Comparison of ENCODE assay signal across 1 cellular context in the genomic region with DNA sequence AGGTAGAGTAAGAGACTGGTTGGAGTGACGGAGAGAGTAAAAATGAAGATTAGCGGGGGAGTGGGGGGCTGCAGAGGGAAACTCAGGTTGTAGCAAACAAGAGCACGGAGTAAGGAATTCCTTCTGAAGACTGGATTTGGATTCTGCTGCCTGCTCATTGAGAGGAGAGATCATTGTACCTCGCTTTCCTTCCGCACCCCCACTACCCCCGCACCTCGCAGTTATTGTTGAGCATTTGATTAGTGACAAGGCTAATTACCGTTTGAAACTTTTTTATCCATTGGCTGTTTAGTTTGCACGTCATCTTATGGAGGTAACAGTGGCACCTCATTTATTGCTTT.
TF ChIP-seq lines count a peak whose summit lies in the region.

No MANE protein-coding gene starts in this region.

TF ChIP-seq in K562, 482 proteins besides CTCF, POLR2A, EP300 and RAD21 (continues in another document):
- TF ChIP-seq ZC3H11A (IDR thresholded peaks at IDR 0.05; ENCODE audit: low read depth, low read length): no peak
- no peak for TF ChIP-seq XRCC3 (IDR thresholded peaks at IDR 0.05)
- 0 out of 2 replicates have a peak, but pooled peaks have one; percentile 17 for TF ChIP-seq SMARCA4 (IDR thresholded peaks at IDR 0.05)
- TF ChIP-seq SAP30 (IDR thresholded peaks at IDR 0.05; ENCODE audit: borderline replicate concordance, insufficient read depth, low read depth, low read length, poor library complexity, severe bottlenecking): peak; percentile 23
- TF ChIP-seq, protein P1, sequence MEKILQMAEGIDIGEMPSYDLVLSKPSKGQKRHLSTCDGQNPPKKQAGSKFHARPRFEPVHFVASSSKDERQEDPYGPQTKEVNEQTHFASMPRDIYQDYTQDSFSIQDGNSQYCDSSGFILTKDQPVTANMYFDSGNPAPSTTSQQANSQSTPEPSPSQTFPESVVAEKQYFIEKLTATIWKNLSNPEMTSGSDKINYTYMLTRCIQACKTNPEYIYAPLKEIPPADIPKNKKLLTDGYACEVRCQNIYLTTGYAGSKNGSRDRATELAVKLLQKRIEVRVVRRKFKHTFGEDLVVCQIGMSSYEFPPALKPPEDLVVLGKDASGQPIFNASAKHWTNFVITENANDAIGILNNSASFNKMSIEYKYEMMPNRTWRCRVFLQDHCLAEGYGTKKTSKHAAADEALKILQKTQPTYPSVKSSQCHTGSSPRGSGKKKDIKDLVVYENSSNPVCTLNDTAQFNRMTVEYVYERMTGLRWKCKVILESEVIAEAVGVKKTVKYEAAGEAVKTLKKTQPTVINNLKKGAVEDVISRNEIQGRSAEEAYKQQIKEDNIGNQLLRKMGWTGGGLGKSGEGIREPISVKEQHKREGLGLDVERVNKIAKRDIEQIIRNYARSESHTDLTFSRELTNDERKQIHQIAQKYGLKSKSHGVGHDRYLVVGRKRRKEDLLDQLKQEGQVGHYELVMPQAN (IDR thresholded peaks at IDR 0.05; ENCODE audit: borderline replicate concordance): peak; percentile 9; the same call in 1 of the 2 replicates
- TF ChIP-seq, protein P2, sequence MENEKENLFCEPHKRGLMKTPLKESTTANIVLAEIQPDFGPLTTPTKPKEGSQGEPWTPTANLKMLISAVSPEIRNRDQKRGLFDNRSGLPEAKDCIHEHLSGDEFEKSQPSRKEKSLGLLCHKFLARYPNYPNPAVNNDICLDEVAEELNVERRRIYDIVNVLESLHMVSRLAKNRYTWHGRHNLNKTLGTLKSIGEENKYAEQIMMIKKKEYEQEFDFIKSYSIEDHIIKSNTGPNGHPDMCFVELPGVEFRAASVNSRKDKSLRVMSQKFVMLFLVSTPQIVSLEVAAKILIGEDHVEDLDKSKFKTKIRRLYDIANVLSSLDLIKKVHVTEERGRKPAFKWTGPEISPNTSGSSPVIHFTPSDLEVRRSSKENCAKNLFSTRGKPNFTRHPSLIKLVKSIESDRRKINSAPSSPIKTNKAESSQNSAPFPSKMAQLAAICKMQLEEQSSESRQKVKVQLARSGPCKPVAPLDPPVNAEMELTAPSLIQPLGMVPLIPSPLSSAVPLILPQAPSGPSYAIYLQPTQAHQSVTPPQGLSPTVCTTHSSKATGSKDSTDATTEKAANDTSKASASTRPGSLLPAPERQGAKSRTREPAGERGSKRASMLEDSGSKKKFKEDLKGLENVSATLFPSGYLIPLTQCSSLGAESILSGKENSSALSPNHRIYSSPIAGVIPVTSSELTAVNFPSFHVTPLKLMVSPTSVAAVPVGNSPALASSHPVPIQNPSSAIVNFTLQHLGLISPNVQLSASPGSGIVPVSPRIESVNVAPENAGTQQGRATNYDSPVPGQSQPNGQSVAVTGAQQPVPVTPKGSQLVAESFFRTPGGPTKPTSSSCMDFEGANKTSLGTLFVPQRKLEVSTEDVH (IDR thresholded peaks at IDR 0.05; ENCODE audit: low read depth, partially characterized antibody): no peak
- 0 out of 2 replicates have a peak, but pooled peaks have one; percentile 44 for TF ChIP-seq PHB (CRISPR knock-in tag; IDR thresholded peaks at IDR 0.05)
- TF ChIP-seq SP1 (CRISPR knock-in tag; IDR thresholded peaks at IDR 0.05): 0 out of 2 replicates have a peak, but pooled peaks have one; percentile 0
- TF ChIP-seq NR2C2 (CRISPR knock-in tag; IDR thresholded peaks at IDR 0.05): no peak
- no peak for TF ChIP-seq NR2C2 (tag; IDR thresholded peaks at IDR 0.05)
- TF ChIP-seq, protein P3, sequence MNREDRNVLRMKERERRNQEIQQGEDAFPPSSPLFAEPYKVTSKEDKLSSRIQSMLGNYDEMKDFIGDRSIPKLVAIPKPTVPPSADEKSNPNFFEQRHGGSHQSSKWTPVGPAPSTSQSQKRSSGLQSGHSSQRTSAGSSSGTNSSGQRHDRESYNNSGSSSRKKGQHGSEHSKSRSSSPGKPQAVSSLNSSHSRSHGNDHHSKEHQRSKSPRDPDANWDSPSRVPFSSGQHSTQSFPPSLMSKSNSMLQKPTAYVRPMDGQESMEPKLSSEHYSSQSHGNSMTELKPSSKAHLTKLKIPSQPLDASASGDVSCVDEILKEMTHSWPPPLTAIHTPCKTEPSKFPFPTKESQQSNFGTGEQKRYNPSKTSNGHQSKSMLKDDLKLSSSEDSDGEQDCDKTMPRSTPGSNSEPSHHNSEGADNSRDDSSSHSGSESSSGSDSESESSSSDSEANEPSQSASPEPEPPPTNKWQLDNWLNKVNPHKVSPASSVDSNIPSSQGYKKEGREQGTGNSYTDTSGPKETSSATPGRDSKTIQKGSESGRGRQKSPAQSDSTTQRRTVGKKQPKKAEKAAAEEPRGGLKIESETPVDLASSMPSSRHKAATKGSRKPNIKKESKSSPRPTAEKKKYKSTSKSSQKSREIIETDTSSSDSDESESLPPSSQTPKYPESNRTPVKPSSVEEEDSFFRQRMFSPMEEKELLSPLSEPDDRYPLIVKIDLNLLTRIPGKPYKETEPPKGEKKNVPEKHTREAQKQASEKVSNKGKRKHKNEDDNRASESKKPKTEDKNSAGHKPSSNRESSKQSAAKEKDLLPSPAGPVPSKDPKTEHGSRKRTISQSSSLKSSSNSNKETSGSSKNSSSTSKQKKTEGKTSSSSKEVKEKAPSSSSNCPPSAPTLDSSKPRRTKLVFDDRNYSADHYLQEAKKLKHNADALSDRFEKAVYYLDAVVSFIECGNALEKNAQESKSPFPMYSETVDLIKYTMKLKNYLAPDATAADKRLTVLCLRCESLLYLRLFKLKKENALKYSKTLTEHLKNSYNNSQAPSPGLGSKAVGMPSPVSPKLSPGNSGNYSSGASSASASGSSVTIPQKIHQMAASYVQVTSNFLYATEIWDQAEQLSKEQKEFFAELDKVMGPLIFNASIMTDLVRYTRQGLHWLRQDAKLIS (CRISPR knock-in tag; IDR thresholded peaks at IDR 0.05): 0 out of 2 replicates have a peak, but pooled peaks have one; percentile 43
- TF ChIP-seq, protein P4, sequence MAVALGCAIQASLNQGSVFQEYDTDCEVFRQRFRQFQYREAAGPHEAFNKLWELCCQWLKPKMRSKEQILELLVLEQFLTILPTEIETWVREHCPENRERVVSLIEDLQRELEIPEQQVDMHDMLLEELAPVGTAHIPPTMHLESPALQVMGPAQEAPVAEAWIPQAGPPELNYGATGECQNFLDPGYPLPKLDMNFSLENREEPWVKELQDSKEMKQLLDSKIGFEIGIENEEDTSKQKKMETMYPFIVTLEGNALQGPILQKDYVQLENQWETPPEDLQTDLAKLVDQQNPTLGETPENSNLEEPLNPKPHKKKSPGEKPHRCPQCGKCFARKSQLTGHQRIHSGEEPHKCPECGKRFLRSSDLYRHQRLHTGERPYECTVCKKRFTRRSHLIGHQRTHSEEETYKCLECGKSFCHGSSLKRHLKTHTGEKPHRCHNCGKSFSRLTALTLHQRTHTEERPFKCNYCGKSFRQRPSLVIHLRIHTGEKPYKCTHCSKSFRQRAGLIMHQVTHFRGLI (CRISPR knock-in tag; IDR thresholded peaks at IDR 0.05): no peak
- no peak for TF ChIP-seq ZNF79 (CRISPR knock-in tag; IDR thresholded peaks at IDR 0.05; ENCODE audit: low read depth)
- TF ChIP-seq, protein P5, sequence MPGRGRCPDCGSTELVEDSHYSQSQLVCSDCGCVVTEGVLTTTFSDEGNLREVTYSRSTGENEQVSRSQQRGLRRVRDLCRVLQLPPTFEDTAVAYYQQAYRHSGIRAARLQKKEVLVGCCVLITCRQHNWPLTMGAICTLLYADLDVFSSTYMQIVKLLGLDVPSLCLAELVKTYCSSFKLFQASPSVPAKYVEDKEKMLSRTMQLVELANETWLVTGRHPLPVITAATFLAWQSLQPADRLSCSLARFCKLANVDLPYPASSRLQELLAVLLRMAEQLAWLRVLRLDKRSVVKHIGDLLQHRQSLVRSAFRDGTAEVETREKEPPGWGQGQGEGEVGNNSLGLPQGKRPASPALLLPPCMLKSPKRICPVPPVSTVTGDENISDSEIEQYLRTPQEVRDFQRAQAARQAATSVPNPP (IDR thresholded peaks at IDR 0.05; ENCODE audit: borderline replicate concordance, insufficient read depth, insufficient read length): no peak
- TF ChIP-seq, protein P6, sequence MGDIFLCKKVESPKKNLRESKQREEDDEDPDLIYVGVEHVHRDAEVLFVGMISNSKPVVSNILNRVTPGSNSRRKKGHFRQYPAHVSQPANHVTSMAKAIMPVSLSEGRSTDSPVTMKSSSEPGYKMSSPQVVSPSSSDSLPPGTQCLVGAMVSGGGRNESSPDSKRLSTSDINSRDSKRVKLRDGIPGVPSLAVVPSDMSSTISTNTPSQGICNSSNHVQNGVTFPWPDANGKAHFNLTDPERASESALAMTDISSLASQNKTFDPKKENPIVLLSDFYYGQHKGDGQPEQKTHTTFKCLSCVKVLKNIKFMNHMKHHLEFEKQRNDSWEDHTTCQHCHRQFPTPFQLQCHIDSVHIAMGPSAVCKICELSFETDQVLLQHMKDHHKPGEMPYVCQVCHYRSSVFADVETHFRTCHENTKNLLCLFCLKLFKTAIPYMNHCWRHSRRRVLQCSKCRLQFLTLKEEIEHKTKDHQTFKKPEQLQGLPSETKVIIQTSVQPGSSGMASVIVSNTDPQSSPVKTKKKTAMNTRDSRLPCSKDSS (IDR thresholded peaks at IDR 0.05; ENCODE audit: low read depth, partially characterized antibody): peak; percentile 36
- no peak for TF ChIP-seq TBL1XR1 (IDR thresholded peaks at IDR 0.05; ENCODE audit: low read length in 2 of 2)
- TF ChIP-seq FOXK1 (CRISPR knock-in tag; IDR thresholded peaks at IDR 0.05; ENCODE audit: borderline replicate concordance): 0 out of 2 replicates have a peak, but pooled peaks have one; percentile 15
- TF ChIP-seq, protein P7, sequence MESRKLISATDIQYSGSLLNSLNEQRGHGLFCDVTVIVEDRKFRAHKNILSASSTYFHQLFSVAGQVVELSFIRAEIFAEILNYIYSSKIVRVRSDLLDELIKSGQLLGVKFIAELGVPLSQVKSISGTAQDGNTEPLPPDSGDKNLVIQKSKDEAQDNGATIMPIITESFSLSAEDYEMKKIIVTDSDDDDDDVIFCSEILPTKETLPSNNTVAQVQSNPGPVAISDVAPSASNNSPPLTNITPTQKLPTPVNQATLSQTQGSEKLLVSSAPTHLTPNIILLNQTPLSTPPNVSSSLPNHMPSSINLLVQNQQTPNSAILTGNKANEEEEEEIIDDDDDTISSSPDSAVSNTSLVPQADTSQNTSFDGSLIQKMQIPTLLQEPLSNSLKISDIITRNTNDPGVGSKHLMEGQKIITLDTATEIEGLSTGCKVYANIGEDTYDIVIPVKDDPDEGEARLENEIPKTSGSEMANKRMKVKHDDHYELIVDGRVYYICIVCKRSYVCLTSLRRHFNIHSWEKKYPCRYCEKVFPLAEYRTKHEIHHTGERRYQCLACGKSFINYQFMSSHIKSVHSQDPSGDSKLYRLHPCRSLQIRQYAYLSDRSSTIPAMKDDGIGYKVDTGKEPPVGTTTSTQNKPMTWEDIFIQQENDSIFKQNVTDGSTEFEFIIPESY (CRISPR knock-in tag; IDR thresholded peaks at IDR 0.05): no peak
- TF ChIP-seq, protein P8, sequence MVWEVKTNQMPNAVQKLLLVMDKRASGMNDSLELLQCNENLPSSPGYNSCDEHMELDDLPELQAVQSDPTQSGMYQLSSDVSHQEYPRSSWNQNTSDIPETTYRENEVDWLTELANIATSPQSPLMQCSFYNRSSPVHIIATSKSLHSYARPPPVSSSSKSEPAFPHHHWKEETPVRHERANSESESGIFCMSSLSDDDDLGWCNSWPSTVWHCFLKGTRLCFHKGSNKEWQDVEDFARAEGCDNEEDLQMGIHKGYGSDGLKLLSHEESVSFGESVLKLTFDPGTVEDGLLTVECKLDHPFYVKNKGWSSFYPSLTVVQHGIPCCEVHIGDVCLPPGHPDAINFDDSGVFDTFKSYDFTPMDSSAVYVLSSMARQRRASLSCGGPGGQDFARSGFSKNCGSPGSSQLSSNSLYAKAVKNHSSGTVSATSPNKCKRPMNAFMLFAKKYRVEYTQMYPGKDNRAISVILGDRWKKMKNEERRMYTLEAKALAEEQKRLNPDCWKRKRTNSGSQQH (CRISPR knock-in tag; IDR thresholded peaks at IDR 0.05): peak; percentile 59; the same call in 1 of the 2 replicates
- TF ChIP-seq, protein P9, sequence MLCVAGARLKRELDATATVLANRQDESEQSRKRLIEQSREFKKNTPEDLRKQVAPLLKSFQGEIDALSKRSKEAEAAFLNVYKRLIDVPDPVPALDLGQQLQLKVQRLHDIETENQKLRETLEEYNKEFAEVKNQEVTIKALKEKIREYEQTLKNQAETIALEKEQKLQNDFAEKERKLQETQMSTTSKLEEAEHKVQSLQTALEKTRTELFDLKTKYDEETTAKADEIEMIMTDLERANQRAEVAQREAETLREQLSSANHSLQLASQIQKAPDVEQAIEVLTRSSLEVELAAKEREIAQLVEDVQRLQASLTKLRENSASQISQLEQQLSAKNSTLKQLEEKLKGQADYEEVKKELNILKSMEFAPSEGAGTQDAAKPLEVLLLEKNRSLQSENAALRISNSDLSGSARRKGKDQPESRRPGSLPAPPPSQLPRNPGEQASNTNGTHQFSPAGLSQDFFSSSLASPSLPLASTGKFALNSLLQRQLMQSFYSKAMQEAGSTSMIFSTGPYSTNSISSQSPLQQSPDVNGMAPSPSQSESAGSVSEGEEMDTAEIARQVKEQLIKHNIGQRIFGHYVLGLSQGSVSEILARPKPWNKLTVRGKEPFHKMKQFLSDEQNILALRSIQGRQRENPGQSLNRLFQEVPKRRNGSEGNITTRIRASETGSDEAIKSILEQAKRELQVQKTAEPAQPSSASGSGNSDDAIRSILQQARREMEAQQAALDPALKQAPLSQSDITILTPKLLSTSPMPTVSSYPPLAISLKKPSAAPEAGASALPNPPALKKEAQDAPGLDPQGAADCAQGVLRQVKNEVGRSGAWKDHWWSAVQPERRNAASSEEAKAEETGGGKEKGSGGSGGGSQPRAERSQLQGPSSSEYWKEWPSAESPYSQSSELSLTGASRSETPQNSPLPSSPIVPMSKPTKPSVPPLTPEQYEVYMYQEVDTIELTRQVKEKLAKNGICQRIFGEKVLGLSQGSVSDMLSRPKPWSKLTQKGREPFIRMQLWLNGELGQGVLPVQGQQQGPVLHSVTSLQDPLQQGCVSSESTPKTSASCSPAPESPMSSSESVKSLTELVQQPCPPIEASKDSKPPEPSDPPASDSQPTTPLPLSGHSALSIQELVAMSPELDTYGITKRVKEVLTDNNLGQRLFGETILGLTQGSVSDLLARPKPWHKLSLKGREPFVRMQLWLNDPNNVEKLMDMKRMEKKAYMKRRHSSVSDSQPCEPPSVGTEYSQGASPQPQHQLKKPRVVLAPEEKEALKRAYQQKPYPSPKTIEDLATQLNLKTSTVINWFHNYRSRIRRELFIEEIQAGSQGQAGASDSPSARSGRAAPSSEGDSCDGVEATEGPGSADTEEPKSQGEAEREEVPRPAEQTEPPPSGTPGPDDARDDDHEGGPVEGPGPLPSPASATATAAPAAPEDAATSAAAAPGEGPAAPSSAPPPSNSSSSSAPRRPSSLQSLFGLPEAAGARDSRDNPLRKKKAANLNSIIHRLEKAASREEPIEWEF (CRISPR knock-in tag; IDR thresholded peaks at IDR 0.05): 0 out of 2 replicates have a peak, but pooled peaks have one; percentile 48
- no peak for TF ChIP-seq CBX1 (IDR thresholded peaks at IDR 0.05; ENCODE audit: low read depth)
- TF ChIP-seq, protein P10, sequence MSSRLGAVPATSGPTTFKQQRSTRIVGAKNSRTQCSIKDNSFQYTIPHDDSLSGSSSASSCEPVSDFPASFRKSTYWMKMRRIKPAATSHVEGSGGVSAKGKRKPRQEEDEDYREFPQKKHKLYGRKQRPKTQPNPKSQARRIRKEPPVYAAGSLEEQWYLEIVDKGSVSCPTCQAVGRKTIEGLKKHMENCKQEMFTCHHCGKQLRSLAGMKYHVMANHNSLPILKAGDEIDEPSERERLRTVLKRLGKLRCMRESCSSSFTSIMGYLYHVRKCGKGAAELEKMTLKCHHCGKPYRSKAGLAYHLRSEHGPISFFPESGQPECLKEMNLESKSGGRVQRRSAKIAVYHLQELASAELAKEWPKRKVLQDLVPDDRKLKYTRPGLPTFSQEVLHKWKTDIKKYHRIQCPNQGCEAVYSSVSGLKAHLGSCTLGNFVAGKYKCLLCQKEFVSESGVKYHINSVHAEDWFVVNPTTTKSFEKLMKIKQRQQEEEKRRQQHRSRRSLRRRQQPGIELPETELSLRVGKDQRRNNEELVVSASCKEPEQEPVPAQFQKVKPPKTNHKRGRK (tag; IDR thresholded peaks at IDR 0.05): peak; percentile 35; the same call in 1 of the 2 replicates
- TF ChIP-seq ZNF695 (CRISPR knock-in tag; IDR thresholded peaks at IDR 0.05): no peak
- no peak for TF ChIP-seq IRF2 (CRISPR knock-in tag; IDR thresholded peaks at IDR 0.05)
